Comparison of ENCODE assay signal across 10 cellular contexts in genomic region chr6:157187182-157188093, GRCh38.
A peak's percentile ranks its signal among the peaks of the same experiment; 100 is the strongest.
DNase-seq lines count a peak whose midpoint lies in the region; ATAC-seq, FAIRE-seq and TF ChIP-seq lines count a peak whose summit lies in the region.
"Had no signal": no experiment of that assay in that cellular context is flagged by ENCODE, and none has a peak within 500 bp of the region (broad histone marks: within the 10 kb centered on the region; RNA-seq: fewer than 3 reads in every experiment).

No MANE protein-coding gene starts in this region.

- WGBS in pancreas, 2 donors = 42 to 45% methylated on average over 11 of the region's 11 CpGs
- 79% methylated on average over 11 of the region's 11 CpGs for WGBS in suprapubic skin

- TF ChIP-seq EP300 in suprapubic skin (IDR thresholded peaks at IDR 0.05) = no peak

- H3K27ac ChIP-seq in HEK293 (ENCODE audit: extremely low read depth, low read depth, low read length) (0 out of 2 replicates have a peak overlapping the region, but pooled peaks have one; percentile 37), pancreas (peak overlapping the region in 2 of 4 donors; percentile 19 to 22), suprapubic skin (no peak overlapping the region)

- H3K9me3 ChIP-seq in HEK293 (ENCODE audit: control insufficient read depth, insufficient read depth, low read depth, low read length) = no peaks in the 10 kb centered on the region
- H3K9me3 ChIP-seq in pancreas = no peaks in the 10 kb centered on the region
- H3K9me3 ChIP-seq in suprapubic skin = no peaks in the 10 kb centered on the region

- DNase-seq in NCI-H2171 treated with DMSO at 0.1 percent for 48 hours (lab: John Stamatoyannopoulos, UW) = peak; percentile 99
- peak; percentile 45 for DNase-seq in dermis blood vessel endothelial cell
- DNase-seq in pancreas = peak in 2 of 6 donors; percentile 24 to 35
- no peak for DNase-seq in suprapubic skin (ENCODE audit: low spot score in 2 of 2)
- DNase-seq: activated gamma-delta T cell treated with Interleukin-2 at 50 U/mL for 16 hours had no signal

- no peak for TF ChIP-seq CTCF in HEK293 (tag by site-specific recombination; IDR thresholded peaks at IDR 0.05)
- no peak for TF ChIP-seq CTCF in pancreas (IDR thresholded peaks at IDR 0.05)
- TF ChIP-seq CTCF in suprapubic skin (IDR thresholded peaks at IDR 0.05) = no peak

- intact Hi-C loops in pancreas (cut with DNase I) = loop anchor here in 1 of 3 donors (10.0 kb wide), 1 partner anchor 153 kb away; no protein-coding TSS in a partner anchor

- no peak overlapping the region for H3K4me3 ChIP-seq in HEK293 (ENCODE audit: low read depth, low read length)
- H3K4me3 ChIP-seq in pancreas = no peak overlapping the region
- no peak overlapping the region for H3K4me3 ChIP-seq in suprapubic skin

- CTCF ChIA-PET in HEK293 (lab: Yijun Ruan, JAX) = interaction anchor here (0.6 to 2.1 kb wide), 4 partner anchors 88 to 357 kb away, joined by 3 to 6 read pairs (median 3); no protein-coding TSS in a partner anchor

- H3K27me3 ChIP-seq in pancreas (no peaks in the 10 kb centered on the region), suprapubic skin (no peaks in the 10 kb centered on the region)

- H3K36me3 ChIP-seq in HEK293 (ENCODE audit: control insufficient read depth in 2 of 2, insufficient read depth in 1 of 2, low read length in 2 of 2) = peaks cover 0 to 62% of the 10 kb centered on the region in 2 experiments; a peak in 1 of 3 replicates
- peaks cover 0 to 22% (median 22%) of the 10 kb centered on the region in 3 donors for H3K36me3 ChIP-seq in pancreas
- peaks cover 61% of the 10 kb centered on the region for H3K36me3 ChIP-seq in suprapubic skin

- ATAC-seq in pancreas (peak; percentile 55 to 82 (median 78)), GM18517 (IDR thresholded peaks at IDR 0.05; ENCODE audit: unreplicated experiment) (no peak), HG03378 (IDR thresholded peaks at IDR 0.05; ENCODE audit: unreplicated experiment) (no peak), HG03521 (IDR thresholded peaks at IDR 0.05; ENCODE audit: unreplicated experiment) (no peak)

- FAIRE-seq in pancreas (lab: Jason Lieb, UNC) = no peak
- FAIRE-seq: H54 had no signal

- POLR2A ChIA-PET in HEK293 (lab: Yijun Ruan, JAX) = interaction anchor here (0.7 to 1.3 kb wide), 4 partner anchors 87 to 744 kb away, joined by 3 to 5 read pairs (median 4); partner anchors contain the start of gene TMEM242

- H3K4me1 ChIP-seq in HEK293 (ENCODE audit: control insufficient read depth, insufficient read depth, low read length) = peaks cover 13% of the 10 kb centered on the region
- H3K4me1 ChIP-seq in pancreas = peaks cover 0 to 16% (median 11%) of the 10 kb centered on the region in 3 donors
- H3K4me1 ChIP-seq in suprapubic skin = peaks cover 27% of the 10 kb centered on the region

- TF ChIP-seq POLR2A in suprapubic skin (IDR thresholded peaks at IDR 0.05) = no peak

TF ChIP-seq in HEK293, 187 proteins besides CTCF, POLR2A, EP300 and RAD21 (continues in another document):
- TF ChIP-seq TSHZ1 (tag by site-specific recombination; IDR thresholded peaks at IDR 0.05; ENCODE audit: borderline replicate concordance) = peak; percentile 70; the same call in 1 of the 2 replicates
- TF ChIP-seq SP3 (tag by site-specific recombination; IDR thresholded peaks at IDR 0.05) = peak; percentile 47
- TF ChIP-seq KLF1 (tag by site-specific recombination; IDR thresholded peaks at IDR 0.05) = peak; percentile 69
- peak; percentile 81; the same call in 1 of the 2 replicates for TF ChIP-seq TCF7L2 (IDR thresholded peaks at IDR 0.05; ENCODE audit: borderline replicate concordance, low read depth, low read length)
- TF ChIP-seq WT1 (tag by site-specific recombination; IDR thresholded peaks at IDR 0.05) = peak; percentile 35
- TF ChIP-seq ZNF571 (tag by site-specific recombination; IDR thresholded peaks at IDR 0.05) = no peak
- no peak for TF ChIP-seq PRDM2 (tag by site-specific recombination; IDR thresholded peaks at IDR 0.05; ENCODE audit: borderline replicate concordance)
- no peak for TF ChIP-seq ZNF266 (tag by site-specific recombination; IDR thresholded peaks at IDR 0.05; ENCODE audit: low read depth)
- peak; percentile 95 for TF ChIP-seq ZNF341 (tag by site-specific recombination; IDR thresholded peaks at IDR 0.05; ENCODE audit: low read depth)
- TF ChIP-seq ZNF423 (tag by site-specific recombination; IDR thresholded peaks at IDR 0.05) = no peak
- TF ChIP-seq IKZF3 (tag by site-specific recombination; IDR thresholded peaks at IDR 0.05) = 0 out of 2 replicates have a peak, but pooled peaks have one; percentile 43

Comparison
In these comparisons a context has a peak if more than half of its experiments do, and no peak if none do; other contexts are left out.
1. DNase-seq: peak in NCI-H2171 treated with DMSO at 0.1 percent for 48 hours (single experiment) and dermis blood vessel endothelial cell (single experiment); none in suprapubic skin (0 of 2).
2. ATAC-seq: peak in pancreas (4 of 4); none in GM18517 (single experiment), HG03378 (single experiment) and HG03521 (single experiment).